10 cellular contexts compared by ENCODE assay signal in the genomic region with DNA sequence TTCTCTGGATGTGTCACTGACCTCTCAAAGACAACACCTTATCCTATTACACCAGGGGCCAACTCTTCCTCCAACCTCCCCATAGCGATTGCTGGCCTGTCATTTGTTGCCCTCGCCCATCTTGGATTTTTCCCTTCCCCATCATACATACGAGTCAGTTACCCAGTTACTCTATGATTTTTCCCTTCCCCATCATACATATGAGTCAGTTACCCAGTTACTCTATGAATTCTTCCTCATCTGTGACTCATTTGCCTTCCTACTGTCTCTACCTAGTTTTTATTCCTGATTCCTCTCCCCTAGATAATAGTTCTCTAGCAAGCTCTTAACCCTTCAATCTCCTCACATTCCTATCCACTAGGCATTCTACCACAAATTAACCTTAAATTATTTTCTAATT.
DNase-seq lines count a peak whose midpoint lies in the region; ATAC-seq and TF ChIP-seq lines count a peak whose summit lies in the region.
"Had no signal": no experiment of that assay in that cellular context is flagged by ENCODE, and none has a peak within 500 bp of the region (broad histone marks: within the 10 kb centered on the region; RNA-seq: fewer than 3 reads in every experiment).

No MANE protein-coding gene starts in this region.

- H3K9me3 Mint-ChIP-seq in HFFc6 = no peaks in the 10 kb centered on the region
- H3K9me3 Mint-ChIP-seq in activated T-helper 17 cell treated with anti-CD3 and anti-CD28 coated beads, Interleukin-2, amount 50 U/mL, for 72 hours = peaks cover 9% of the 10 kb centered on the region

- H3K27ac Mint-ChIP-seq in HFFc6 = peak overlapping the region; percentile 87
- H3K27ac Mint-ChIP-seq in activated T-helper 17 cell treated with anti-CD3 and anti-CD28 coated beads, Interleukin-2, amount 50 U/mL, for 72 hours = no peak overlapping the region

- no peaks in the 10 kb centered on the region for H3K27me3 Mint-ChIP-seq in HFFc6 (ENCODE audit: insufficient read depth)
- H3K27me3 Mint-ChIP-seq in activated T-helper 17 cell treated with anti-CD3 and anti-CD28 coated beads, Interleukin-2, amount 50 U/mL, for 72 hours = peaks cover 9% of the 10 kb centered on the region

- H3K36me3 Mint-ChIP-seq in HFFc6 (ENCODE audit: low read depth) = peaks cover 5% of the 10 kb centered on the region
- no peaks in the 10 kb centered on the region for H3K36me3 Mint-ChIP-seq in activated T-helper 17 cell treated with anti-CD3 and anti-CD28 coated beads, Interleukin-2, amount 50 U/mL, for 72 hours (ENCODE audit: low read depth)

- peak overlapping the region; percentile 10 for H3K4me3 Mint-ChIP-seq in HFFc6
- H3K4me3 Mint-ChIP-seq in activated T-helper 17 cell treated with anti-CD3 and anti-CD28 coated beads, Interleukin-2, amount 50 U/mL, for 72 hours = no peak overlapping the region

- peak; percentile 71 for ATAC-seq in activated T-helper 17 cell treated with anti-CD3 and anti-CD28 coated beads, Interleukin-2, amount 50 U/mL, for 72 hours (replicated peaks)
- ATAC-seq in HG02981 (IDR thresholded peaks at IDR 0.05; ENCODE audit: unreplicated experiment) (no peak), Right ventricle myocardium superior (ENCODE audit: poor library complexity) (no peak), HG03135 (IDR thresholded peaks at IDR 0.05; ENCODE audit: unreplicated experiment) (no peak)

- H3K4me1 Mint-ChIP-seq in HFFc6 (ENCODE audit: low read depth) = peaks cover 54% of the 10 kb centered on the region
- peaks cover 10% of the 10 kb centered on the region for H3K4me1 Mint-ChIP-seq in activated T-helper 17 cell treated with anti-CD3 and anti-CD28 coated beads, Interleukin-2, amount 50 U/mL, for 72 hours

- intact Hi-C loops in Right ventricle myocardium superior (cut with DNase I) = no loop called here

- TF ChIP-seq CTCF in HFFc6 (IDR thresholded peaks at IDR 0.05) = no peak

- DNase-seq in AG08396 (ENCODE audit: low spot score) = peak; percentile 43
- peak; percentile 87 for DNase-seq in HFFc6
- DNase-seq in glomerular visceral epithelial cell (ENCODE audit: extremely low spot score) = peak; percentile 45
- no peak for DNase-seq in nucleus accumbens (lab: John Stamatoyannopoulos, UW)
- no peak for DNase-seq in Right ventricle myocardium superior
- DNase-seq: foreskin melanocyte, NCI-H774 had no signal

Comparison
In these comparisons a context has a peak if more than half of its experiments do, and no peak if none do; other contexts are left out.
1. DNase-seq: peak in AG08396 (single experiment), HFFc6 (single experiment) and glomerular visceral epithelial cell (single experiment); none in nucleus accumbens (0 of 56) and Right ventricle myocardium superior (single experiment).